In genomic region chr6:70669133-70669532, GRCh38 we compare ENCODE assay signal across 9 cellular contexts. TPM values are rescaled to one million over a fixed set of nuclear protein-coding genes. Genes with fewer than 3 reads are reported as not detected.
DNase-seq lines count a peak whose midpoint lies in the region; ATAC-seq and TF ChIP-seq lines count a peak whose summit lies in the region.
"Had no signal": no experiment of that assay in that cellular context is flagged by ENCODE, and none has a peak within 500 bp of the region (broad histone marks: within the 10 kb centered on the region; RNA-seq: fewer than 3 reads in every experiment).

No MANE protein-coding gene starts in this region.

- no peaks in the 10 kb centered on the region for H3K27me3 ChIP-seq in CD4-positive, alpha-beta memory T cell (ENCODE audit: insufficient read depth, low read length)
- H3K27me3 ChIP-seq in mammary epithelial cell (ENCODE audit: insufficient read depth, low read length): no peaks in the 10 kb centered on the region

- H3K9me3 ChIP-seq in CD4-positive, alpha-beta memory T cell (ENCODE audit: control insufficient read depth in 1 of 2, low read length in 2 of 2): no peaks in the 10 kb centered on the region
- H3K9me3 ChIP-seq in mammary epithelial cell (replicated peaks; ENCODE audit: insufficient read depth, low read length): no peaks in the 10 kb centered on the region

- no peaks in the 10 kb centered on the region for H3K36me3 ChIP-seq in CD4-positive, alpha-beta memory T cell (ENCODE audit: insufficient read depth, low read length)
- no peaks in the 10 kb centered on the region for H3K36me3 ChIP-seq in mammary epithelial cell (ENCODE audit: insufficient read depth, low read length)

- H3K36me3 Mint-ChIP-seq in CD4-positive, alpha-beta memory T cell: peaks cover 0 to 12% of the 10 kb centered on the region in 2 donors
- no peaks in the 10 kb centered on the region for H3K36me3 Mint-ChIP-seq in IgD-negative memory B cell
- H3K36me3 Mint-ChIP-seq in naive B cell: no peaks in the 10 kb centered on the region

- no peak overlapping the region for H2AFZ ChIP-seq in mammary epithelial cell (ENCODE audit: low read depth, low read length)

- no peak for ATAC-seq in naive B cell (ENCODE audit: low read depth in 2 of 2)

- H3K27me3 Mint-ChIP-seq in CD4-positive, alpha-beta memory T cell: peaks cover 0 to 1% of the 10 kb centered on the region in 2 donors
- no peaks in the 10 kb centered on the region for H3K27me3 Mint-ChIP-seq in IgD-negative memory B cell
- peaks cover 7 to 8% (median 8%) of the 10 kb centered on the region in 3 donors for H3K27me3 Mint-ChIP-seq in naive B cell

- WGBS in mammary epithelial cell (ENCODE audit: low coverage, missing lambda C conversion rate): 62% methylated on average over 4 of the region's 4 CpGs

- no peak overlapping the region for H3K27ac ChIP-seq in CD4-positive, alpha-beta memory T cell (ENCODE audit: low read depth, low read length)
- H3K27ac ChIP-seq in mammary epithelial cell (ENCODE audit: insufficient read depth, low read depth, low read length): no peak overlapping the region

- H3K4me1 ChIP-seq in CD4-positive, alpha-beta memory T cell (ENCODE audit: insufficient read depth, low read length): peaks cover 68% of the 10 kb centered on the region
- peaks cover 13% of the 10 kb centered on the region for H3K4me1 ChIP-seq in mammary epithelial cell (ENCODE audit: insufficient read depth, low read length)

- no peak for TF ChIP-seq CTCF in mammary epithelial cell (conservative IDR thresholded peaks at IDR 0.05 in 1 of 2, IDR thresholded peaks at IDR 0.05 in 1 of 2; ENCODE audit: extremely low read depth in 1 of 2, insufficient read depth in 1 of 2, low read depth in 1 of 2, low read length in 2 of 2)

- dilution Hi-C loops in mammary epithelial cell (cut with HindIII; ENCODE audit: low sequenced_read_pairs): no loop called here

- CTCF ChIA-PET in CD4-positive, alpha-beta memory T cell (lab: Charles Lee; ENCODE audit: partially characterized antibody): interaction anchor here (0.8 to 1.8 kb wide), 5 partner anchors 11 to 102 kb away, joined by 3 to 7 read pairs (median 5); partner anchors contain the start of gene SDHAF4
- CTCF ChIA-PET in mammary epithelial cell (lab: Charles Lee; ENCODE audit: low non-redundant PET): no interaction called here

- BruUV-seq in mammary epithelial cell (replicated peaks; lab: Mats Ljungman, UMichigan): no TSS peak

- POLR2A ChIA-PET in CD4-positive, alpha-beta memory T cell (lab: Charles Lee; ENCODE audit: partially characterized antibody): interaction anchor here (0.7 to 3.4 kb wide), 4 partner anchors 9 to 35 kb away, joined by 3 to 50 read pairs (median 8); no protein-coding TSS in a partner anchor

- H3K4me1 Mint-ChIP-seq in CD4-positive, alpha-beta memory T cell: peaks cover 54 to 72% (median 63%) of the 10 kb centered on the region in 4 donors
- H3K4me1 Mint-ChIP-seq in IgD-negative memory B cell: peaks cover 24 to 41% (median 33%) of the 10 kb centered on the region in 3 donors
- H3K4me1 Mint-ChIP-seq in naive B cell: peaks cover 43 to 50% (median 44%) of the 10 kb centered on the region in 3 donors

- H3K4me3 Mint-ChIP-seq in CD4-positive, alpha-beta memory T cell: peak overlapping the region; percentile 85 to 95 (median 90)
- peak overlapping the region; percentile 88 to 97 (median 92) for H3K4me3 Mint-ChIP-seq in IgD-negative memory B cell
- peak overlapping the region; percentile 83 to 96 (median 89) for H3K4me3 Mint-ChIP-seq in naive B cell

- peak overlapping the region; percentile 93 for H3K4me2 ChIP-seq in mammary epithelial cell (ENCODE audit: insufficient read depth, low read depth, low read length)

- H3K79me2 ChIP-seq in mammary epithelial cell (ENCODE audit: insufficient read depth, low read length): peaks cover 53% of the 10 kb centered on the region

- H3K9ac ChIP-seq in mammary epithelial cell (ENCODE audit: insufficient read depth, low read length): no peak overlapping the region

- peaks cover 0 to 2% (median 0%) of the 10 kb centered on the region in 8 donors for H3K9me3 Mint-ChIP-seq in CD4-positive, alpha-beta memory T cell
- H3K9me3 Mint-ChIP-seq in IgD-negative memory B cell (peaks cover 0 to 5% (median 0%) of the 10 kb centered on the region in 3 donors), naive B cell (peaks cover 0 to 2% (median 0%) of the 10 kb centered on the region in 7 donors)

- peak overlapping the region in 6 of 7 donors; percentile 83 to 92 (median 86) for H3K27ac Mint-ChIP-seq in CD4-positive, alpha-beta memory T cell
- H3K27ac Mint-ChIP-seq in IgD-negative memory B cell (peak overlapping the region in 2 of 3 donors; percentile 78 to 85), naive B cell (peak overlapping the region in 4 of 6 donors; percentile 71 to 89 (median 78))

- intact Hi-C loops in CD4-positive, alpha-beta memory T cell (cut with micrococcal nuclease): loop anchor here (2.0 to 10.0 kb wide), 2 partner anchors 16 to 854 kb away; no protein-coding TSS in a partner anchor
- intact Hi-C loops in mammary epithelial cell (cut with micrococcal nuclease): loop anchor here (2.0 to 5.0 kb wide), 2 partner anchors 18 to 297 kb away; no protein-coding TSS in a partner anchor

- in situ Hi-C loops in mammary epithelial cell (cut with MboI; ENCODE audit: low sequenced_read_pairs in 2 of 2): no loop called here
- in situ Hi-C loops in G401 (cut with HindIII; ENCODE audit: low sequenced_read_pairs): no loop called here

- peak overlapping the region in 1 of 2 donors; percentile 55 for H3K4me3 ChIP-seq in CD4-positive, alpha-beta memory T cell (ENCODE audit: low read length in 2 of 2)
- H3K4me3 ChIP-seq in mammary epithelial cell (replicated peaks in 1 of 3; ENCODE audit: insufficient read depth in 1 of 3, low read depth in 2 of 3, low read length in 3 of 3): peak overlapping the region in 2 of 3 experiments; percentile 77 to 97

- H4K20me1 ChIP-seq in mammary epithelial cell (ENCODE audit: insufficient read depth, low read length): no peaks in the 10 kb centered on the region

- DNase-seq in CD4-positive, alpha-beta memory T cell: no peak
- peak; percentile 39 for DNase-seq in mammary epithelial cell
- no peak for DNase-seq in naive B cell
- no peak for DNase-seq in epidermal melanocyte (ENCODE audit: insufficient read length, low spot score)
- DNase-seq in HuH-7.5 (ENCODE audit: low spot score): no peak
- DNase-seq in inferior parietal cortex (ENCODE audit: extremely low spot score): no peak
- DNase-seq in G401 (ENCODE audit: low spot score): no peak
- DNase-seq: activated CD8-positive, alpha-beta memory T cell treated with anti-CD3 and anti-CD28 coated beads for 24 hours had no signal

RNA-seq across cellular contexts. Expression of gene SMAP1, which starts 1.4 kb away (rescaled TPM):
- 10 to 100 TPM; 25.5 to 29.7 TPM for total RNA-seq in CD4-positive, alpha-beta memory T cell
- polyA plus RNA-seq in CD4-positive, alpha-beta memory T cell: 10 to 100 TPM; 27.0 to 38.4 TPM
- polyA plus RNA-seq in IgD-negative memory B cell: 18.2 TPM
- total RNA-seq in mammary epithelial cell: 10 to 100 TPM; 20.2 to 22.1 TPM
- polyA plus RNA-seq in mammary epithelial cell: 15.8 TPM
- polyA minus RNA-seq in mammary epithelial cell: 39.8 TPM
- 10 to 100 TPM; 13.0 to 16.6 (median 15.8) TPM for polyA plus RNA-seq in naive B cell (ENCODE audit: low read depth in 6 of 6)
- 34.7 and 46.7 TPM in 2 replicates for total RNA-seq in G401 (2014; rRNA removed; shearing (Covaris generic))
